ENCODE assay signal across 1 cellular context in the genomic region with DNA sequence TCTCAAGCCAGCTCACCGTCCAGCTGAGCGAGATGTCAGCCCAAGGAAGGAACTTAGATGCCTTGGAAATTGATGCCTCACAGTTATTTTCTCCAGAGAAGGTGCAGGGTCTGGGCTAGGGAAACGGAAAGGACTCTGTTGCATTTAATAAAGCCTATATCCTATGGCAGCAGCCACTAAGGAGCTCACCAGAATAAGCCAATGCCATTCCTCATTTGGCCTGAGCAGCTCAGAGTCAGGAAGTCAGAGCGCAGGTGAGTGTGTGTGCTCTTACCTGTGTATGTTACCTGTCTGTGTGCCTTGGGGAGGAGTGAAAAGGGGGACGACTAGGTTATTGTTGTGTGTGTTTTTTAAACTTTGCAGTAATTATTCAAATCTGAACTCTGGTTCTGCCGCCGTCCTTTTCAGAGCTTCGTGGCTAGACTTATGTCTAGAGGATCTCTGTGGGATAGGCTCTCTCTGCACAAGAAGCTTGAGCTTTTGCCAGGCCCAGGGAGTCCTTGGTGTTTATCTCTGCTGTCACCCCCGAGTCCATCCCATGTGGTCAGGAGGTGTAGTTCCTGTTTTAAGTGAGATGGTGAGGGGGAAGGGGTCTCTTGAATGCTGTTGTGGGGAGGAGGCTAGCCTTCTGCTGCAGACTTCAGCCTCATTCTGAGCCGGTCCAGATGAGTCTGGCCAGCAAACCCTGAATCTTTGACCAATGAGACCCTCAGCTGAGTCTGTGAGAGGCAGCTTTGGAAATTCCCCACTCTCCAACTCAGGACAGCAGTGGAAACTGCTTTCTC.
TF ChIP-seq lines count a peak whose summit lies in the region.

No MANE protein-coding gene starts in this region.

TF ChIP-seq in K562, 482 proteins besides CTCF, POLR2A, EP300 and RAD21 (continues in another document):
- TF ChIP-seq SMAD4 (CRISPR knock-in tag; conservative IDR thresholded peaks at IDR 0.05) (0 out of 2 replicates have a peak, but pooled peaks have one; percentile 47), LCOR (CRISPR knock-in tag; IDR thresholded peaks at IDR 0.05) (no peak), ARNT (IDR thresholded peaks at IDR 0.05) (no peak), KDM5B (IDR thresholded peaks at IDR 0.05; ENCODE audit: insufficient replicate concordance, low read depth, low read length) (no peak), CREB1 (IDR thresholded peaks at IDR 0.05) (no peak), CREB1 (CRISPR knock-in tag; IDR thresholded peaks at IDR 0.05) (no peak), KDM2B (CRISPR knock-in tag; IDR thresholded peaks at IDR 0.05) (no peak), CBFA2T3 (IDR thresholded peaks at IDR 0.05) (peak; percentile 54), ARID1B (IDR thresholded peaks at IDR 0.05) (peak; percentile 51), ZBED1 (IDR thresholded peaks at IDR 0.05) (no peak), ZNF263 (CRISPR knock-in tag; IDR thresholded peaks at IDR 0.05; ENCODE audit: borderline replicate concordance) (no peak), KAT8 (IDR thresholded peaks at IDR 0.05; ENCODE audit: low read depth) (no peak), ERF (CRISPR knock-in tag; IDR thresholded peaks at IDR 0.05) (no peak), ZNF79 (CRISPR knock-in tag; IDR thresholded peaks at IDR 0.05; ENCODE audit: low read depth) (no peak), DNMT1 (IDR thresholded peaks at IDR 0.05) (no peak), RBM15 (IDR thresholded peaks at IDR 0.05; ENCODE audit: insufficient read depth, low read length) (no peak), MTA2 (IDR thresholded peaks at IDR 0.05; ENCODE audit: low read depth) (no peak), ZFP1 (CRISPR knock-in tag; IDR thresholded peaks at IDR 0.05) (no peak), CBX5 (IDR thresholded peaks at IDR 0.05; ENCODE audit: borderline replicate concordance, low read depth) (no peak), RNF2 (IDR thresholded peaks at IDR 0.05) (peak; percentile 33; the same call in 1 of the 2 replicates), ZFPM2 (CRISPR knock-in tag; IDR thresholded peaks at IDR 0.05) (no peak), DPF2 (IDR thresholded peaks at IDR 0.05) (peak; percentile 21; the same call in 1 of the 2 replicates), NUFIP1 (IDR thresholded peaks at IDR 0.05; ENCODE audit: partially characterized antibody) (no peak), ZNF224 (CRISPR knock-in tag; IDR thresholded peaks at IDR 0.05) (no peak), ZNF699 (CRISPR knock-in tag; IDR thresholded peaks at IDR 0.05; ENCODE audit: insufficient replicate concordance) (no peak), MTA3 (IDR thresholded peaks at IDR 0.05; ENCODE audit: borderline replicate concordance) (peak; percentile 25; the same call in 1 of the 2 replicates), MEF2D (tag; conservative IDR thresholded peaks at IDR 0.05; ENCODE audit: low read depth) (no peak), DDX20 (tag; IDR thresholded peaks at IDR 0.05; ENCODE audit: low read depth) (no peak), CXXC5 (CRISPR knock-in tag; IDR thresholded peaks at IDR 0.05) (no peak), ATF7 (IDR thresholded peaks at IDR 0.05) (0 out of 2 replicates have a peak, but pooled peaks have one; percentile 7)
- TF ChIP-seq, protein P1, sequence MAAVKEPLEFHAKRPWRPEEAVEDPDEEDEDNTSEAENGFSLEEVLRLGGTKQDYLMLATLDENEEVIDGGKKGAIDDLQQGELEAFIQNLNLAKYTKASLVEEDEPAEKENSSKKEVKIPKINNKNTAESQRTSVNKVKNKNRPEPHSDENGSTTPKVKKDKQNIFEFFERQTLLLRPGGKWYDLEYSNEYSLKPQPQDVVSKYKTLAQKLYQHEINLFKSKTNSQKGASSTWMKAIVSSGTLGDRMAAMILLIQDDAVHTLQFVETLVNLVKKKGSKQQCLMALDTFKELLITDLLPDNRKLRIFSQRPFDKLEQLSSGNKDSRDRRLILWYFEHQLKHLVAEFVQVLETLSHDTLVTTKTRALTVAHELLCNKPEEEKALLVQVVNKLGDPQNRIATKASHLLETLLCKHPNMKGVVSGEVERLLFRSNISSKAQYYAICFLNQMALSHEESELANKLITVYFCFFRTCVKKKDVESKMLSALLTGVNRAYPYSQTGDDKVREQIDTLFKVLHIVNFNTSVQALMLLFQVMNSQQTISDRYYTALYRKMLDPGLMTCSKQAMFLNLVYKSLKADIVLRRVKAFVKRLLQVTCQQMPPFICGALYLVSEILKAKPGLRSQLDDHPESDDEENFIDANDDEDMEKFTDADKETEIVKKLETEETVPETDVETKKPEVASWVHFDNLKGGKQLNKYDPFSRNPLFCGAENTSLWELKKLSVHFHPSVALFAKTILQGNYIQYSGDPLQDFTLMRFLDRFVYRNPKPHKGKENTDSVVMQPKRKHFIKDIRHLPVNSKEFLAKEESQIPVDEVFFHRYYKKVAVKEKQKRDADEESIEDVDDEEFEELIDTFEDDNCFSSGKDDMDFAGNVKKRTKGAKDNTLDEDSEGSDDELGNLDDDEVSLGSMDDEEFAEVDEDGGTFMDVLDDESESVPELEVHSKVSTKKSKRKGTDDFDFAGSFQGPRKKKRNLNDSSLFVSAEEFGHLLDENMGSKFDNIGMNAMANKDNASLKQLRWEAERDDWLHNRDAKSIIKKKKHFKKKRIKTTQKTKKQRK (IDR thresholded peaks at IDR 0.05; ENCODE audit: borderline replicate concordance, low read depth, low read length) = no peak
- TF ChIP-seq, protein P2, sequence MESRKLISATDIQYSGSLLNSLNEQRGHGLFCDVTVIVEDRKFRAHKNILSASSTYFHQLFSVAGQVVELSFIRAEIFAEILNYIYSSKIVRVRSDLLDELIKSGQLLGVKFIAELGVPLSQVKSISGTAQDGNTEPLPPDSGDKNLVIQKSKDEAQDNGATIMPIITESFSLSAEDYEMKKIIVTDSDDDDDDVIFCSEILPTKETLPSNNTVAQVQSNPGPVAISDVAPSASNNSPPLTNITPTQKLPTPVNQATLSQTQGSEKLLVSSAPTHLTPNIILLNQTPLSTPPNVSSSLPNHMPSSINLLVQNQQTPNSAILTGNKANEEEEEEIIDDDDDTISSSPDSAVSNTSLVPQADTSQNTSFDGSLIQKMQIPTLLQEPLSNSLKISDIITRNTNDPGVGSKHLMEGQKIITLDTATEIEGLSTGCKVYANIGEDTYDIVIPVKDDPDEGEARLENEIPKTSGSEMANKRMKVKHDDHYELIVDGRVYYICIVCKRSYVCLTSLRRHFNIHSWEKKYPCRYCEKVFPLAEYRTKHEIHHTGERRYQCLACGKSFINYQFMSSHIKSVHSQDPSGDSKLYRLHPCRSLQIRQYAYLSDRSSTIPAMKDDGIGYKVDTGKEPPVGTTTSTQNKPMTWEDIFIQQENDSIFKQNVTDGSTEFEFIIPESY (CRISPR knock-in tag; IDR thresholded peaks at IDR 0.05) = no peak
- TF ChIP-seq, protein P3, sequence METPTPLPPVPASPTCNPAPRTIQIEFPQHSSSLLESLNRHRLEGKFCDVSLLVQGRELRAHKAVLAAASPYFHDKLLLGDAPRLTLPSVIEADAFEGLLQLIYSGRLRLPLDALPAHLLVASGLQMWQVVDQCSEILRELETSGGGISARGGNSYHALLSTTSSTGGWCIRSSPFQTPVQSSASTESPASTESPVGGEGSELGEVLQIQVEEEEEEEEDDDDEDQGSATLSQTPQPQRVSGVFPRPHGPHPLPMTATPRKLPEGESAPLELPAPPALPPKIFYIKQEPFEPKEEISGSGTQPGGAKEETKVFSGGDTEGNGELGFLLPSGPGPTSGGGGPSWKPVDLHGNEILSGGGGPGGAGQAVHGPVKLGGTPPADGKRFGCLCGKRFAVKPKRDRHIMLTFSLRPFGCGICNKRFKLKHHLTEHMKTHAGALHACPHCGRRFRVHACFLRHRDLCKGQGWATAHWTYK (CRISPR knock-in tag; IDR thresholded peaks at IDR 0.05) = no peak
- TF ChIP-seq, protein P4, sequence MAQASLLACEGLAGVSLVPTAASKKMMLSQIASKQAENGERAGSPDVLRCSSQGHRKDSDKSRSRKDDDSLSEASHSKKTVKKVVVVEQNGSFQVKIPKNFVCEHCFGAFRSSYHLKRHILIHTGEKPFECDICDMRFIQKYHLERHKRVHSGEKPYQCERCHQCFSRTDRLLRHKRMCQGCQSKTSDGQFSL (CRISPR knock-in tag; IDR thresholded peaks at IDR 0.05) = 0 out of 2 replicates have a peak, but pooled peaks have one; percentile 45
- TF ChIP-seq, protein P4 (tag; IDR thresholded peaks at IDR 0.05) = no peak
- TF ChIP-seq, protein P5, sequence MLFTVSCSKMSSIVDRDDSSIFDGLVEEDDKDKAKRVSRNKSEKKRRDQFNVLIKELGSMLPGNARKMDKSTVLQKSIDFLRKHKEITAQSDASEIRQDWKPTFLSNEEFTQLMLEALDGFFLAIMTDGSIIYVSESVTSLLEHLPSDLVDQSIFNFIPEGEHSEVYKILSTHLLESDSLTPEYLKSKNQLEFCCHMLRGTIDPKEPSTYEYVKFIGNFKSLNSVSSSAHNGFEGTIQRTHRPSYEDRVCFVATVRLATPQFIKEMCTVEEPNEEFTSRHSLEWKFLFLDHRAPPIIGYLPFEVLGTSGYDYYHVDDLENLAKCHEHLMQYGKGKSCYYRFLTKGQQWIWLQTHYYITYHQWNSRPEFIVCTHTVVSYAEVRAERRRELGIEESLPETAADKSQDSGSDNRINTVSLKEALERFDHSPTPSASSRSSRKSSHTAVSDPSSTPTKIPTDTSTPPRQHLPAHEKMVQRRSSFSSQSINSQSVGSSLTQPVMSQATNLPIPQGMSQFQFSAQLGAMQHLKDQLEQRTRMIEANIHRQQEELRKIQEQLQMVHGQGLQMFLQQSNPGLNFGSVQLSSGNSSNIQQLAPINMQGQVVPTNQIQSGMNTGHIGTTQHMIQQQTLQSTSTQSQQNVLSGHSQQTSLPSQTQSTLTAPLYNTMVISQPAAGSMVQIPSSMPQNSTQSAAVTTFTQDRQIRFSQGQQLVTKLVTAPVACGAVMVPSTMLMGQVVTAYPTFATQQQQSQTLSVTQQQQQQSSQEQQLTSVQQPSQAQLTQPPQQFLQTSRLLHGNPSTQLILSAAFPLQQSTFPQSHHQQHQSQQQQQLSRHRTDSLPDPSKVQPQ (CRISPR knock-in tag; IDR thresholded peaks at IDR 0.05; ENCODE audit: borderline replicate concordance) = no peak
- TF ChIP-seq, protein P6, sequence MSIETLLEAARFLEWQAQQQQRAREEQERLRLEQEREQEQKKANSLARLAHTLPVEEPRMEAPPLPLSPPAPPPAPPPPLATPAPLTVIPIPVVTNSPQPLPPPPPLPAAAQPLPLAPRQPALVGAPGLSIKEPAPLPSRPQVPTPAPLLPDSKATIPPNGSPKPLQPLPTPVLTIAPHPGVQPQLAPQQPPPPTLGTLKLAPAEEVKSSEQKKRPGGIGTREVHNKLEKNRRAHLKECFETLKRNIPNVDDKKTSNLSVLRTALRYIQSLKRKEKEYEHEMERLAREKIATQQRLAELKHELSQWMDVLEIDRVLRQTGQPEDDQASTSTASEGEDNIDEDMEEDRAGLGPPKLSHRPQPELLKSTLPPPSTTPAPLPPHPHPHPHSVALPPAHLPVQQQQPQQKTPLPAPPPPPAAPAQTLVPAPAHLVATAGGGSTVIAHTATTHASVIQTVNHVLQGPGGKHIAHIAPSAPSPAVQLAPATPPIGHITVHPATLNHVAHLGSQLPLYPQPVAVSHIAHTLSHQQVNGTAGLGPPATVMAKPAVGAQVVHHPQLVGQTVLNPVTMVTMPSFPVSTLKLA (conservative IDR thresholded peaks at IDR 0.05) = peak in 1 of 2 experiments; percentile 48; a peak in 2 of 4 replicates
- TF ChIP-seq, protein P7, sequence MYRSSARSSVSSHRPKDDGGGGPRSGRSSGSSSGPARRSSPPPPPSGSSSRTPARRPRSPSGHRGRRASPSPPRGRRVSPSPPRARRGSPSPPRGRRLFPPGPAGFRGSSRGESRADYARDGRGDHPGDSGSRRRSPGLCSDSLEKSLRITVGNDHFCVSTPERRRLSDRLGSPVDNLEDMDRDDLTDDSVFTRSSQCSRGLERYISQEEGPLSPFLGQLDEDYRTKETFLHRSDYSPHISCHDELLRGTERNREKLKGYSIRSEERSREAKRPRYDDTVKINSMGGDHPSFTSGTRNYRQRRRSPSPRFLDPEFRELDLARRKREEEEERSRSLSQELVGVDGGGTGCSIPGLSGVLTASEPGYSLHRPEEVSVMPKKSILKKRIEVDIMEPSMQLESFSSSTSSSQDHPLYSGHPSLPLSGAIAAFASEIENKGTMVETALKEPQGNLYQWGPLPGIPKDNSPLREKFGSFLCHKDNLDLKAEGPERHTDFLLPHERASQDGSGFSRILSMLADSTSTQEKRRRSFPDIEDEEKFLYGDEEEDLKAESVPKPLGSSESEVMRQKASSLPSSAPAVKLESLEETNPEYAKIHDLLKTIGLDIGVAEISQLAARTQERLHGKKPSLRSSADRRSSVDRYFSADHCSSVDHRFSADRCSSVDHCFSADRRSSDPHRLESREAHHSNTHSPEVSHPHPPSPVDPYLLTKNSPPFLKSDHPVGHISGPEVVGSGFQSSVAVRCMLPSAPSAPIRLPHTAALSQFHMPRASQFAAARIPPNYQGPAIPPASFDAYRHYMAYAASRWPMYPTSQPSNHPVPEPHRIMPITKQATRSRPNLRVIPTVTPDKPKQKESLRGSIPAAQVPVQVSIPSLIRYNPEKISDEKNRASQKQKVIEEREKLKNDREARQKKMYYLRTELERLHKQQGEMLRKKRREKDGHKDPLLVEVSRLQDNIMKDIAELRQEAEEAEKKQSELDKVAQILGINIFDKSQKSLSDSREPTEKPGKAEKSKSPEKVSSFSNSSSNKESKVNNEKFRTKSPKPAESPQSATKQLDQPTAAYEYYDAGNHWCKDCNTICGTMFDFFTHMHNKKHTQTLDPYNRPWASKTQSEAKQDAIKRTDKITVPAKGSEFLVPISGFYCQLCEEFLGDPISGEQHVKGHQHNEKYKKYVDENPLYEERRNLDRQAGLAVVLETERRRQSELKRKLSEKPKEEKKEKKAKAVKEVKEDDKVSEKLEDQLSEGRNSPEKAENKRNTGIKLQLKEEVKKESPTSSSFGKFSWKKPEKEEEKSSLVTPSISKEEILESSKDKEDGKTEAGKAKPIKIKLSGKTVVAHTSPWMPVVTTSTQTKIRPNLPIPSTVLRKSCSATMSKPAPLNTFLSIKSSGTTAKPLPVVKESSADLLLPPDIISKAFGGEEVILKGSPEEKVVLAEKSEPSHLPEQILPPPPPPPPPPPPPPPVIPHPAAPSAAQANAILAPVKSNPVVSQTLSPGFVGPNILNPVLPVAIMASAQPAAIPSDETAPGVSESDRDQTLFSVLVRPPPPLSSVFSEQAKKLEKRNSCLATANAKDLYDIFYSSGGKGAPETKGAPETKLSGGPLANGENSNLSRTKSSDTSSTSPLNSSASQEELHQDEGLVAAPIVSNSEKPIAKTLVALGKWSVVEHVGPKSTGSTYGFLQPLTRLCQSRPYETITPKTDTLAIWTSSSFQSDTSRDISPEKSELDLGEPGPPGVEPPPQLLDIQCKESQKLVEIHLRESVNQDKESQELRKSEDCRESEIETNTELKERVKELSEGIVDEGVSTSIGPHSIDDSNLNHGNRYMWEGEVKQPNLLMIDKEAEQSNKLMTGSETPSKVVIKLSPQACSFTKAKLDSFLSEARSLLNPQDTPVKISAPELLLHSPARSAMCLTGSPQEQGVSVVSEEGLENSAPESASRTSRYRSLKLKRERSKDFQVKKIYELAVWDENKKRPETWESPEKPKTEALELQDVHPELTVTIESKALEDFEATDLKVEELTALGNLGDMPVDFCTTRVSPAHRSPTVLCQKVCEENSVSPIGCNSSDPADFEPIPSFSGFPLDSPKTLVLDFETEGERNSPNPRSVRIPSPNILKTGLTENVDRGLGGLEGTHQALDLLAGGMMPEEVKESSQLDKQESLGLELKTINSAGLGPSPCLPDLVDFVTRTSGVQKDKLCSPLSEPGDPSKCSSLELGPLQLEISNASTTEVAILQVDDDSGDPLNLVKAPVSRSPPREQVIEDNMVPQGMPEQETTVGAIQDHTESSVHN (IDR thresholded peaks at IDR 0.05; ENCODE audit: borderline replicate concordance in 1 of 2, low read depth in 1 of 2) = no peak
